Comparison of ENCODE assay signal across 19 cellular contexts in genomic region chr3:188233320-188233719, GRCh38.
DNase-seq lines count a peak whose midpoint lies in the region; ATAC-seq and TF ChIP-seq lines count a peak whose summit lies in the region.
"Had no signal": no experiment of that assay in that cellular context is flagged by ENCODE, and none has a peak within 500 bp of the region (broad histone marks: within the 10 kb centered on the region; RNA-seq: fewer than 3 reads in every experiment).

No MANE protein-coding gene starts in this region.

- no peaks in the 10 kb centered on the region for H3K9me3 Mint-ChIP-seq in glutamatergic neuron (ENCODE audit: unreplicated experiment)
- H3K9me3 Mint-ChIP-seq: neural progenitor cell; T-helper 1 cell treated with Interleukin-12 subunit alpha and Interleukin-12 subunit beta and Interleukin-4 antibody, amounts not matched to agents 30 μg/mL and 1 μg/mL, for 36 hours; WTC11 had no signal

- TF ChIP-seq EP300 in SK-N-SH (IDR thresholded peaks at IDR 0.05; ENCODE audit: borderline replicate concordance in 1 of 2, low read depth in 1 of 2, low read length in 1 of 2): peak in 1 of 2 experiments; percentile 71; a peak in 1 of 4 replicates

- H3K27me3 ChIP-seq in SK-N-SH (ENCODE audit: insufficient read depth) (no peaks in the 10 kb centered on the region), gastrocnemius medialis (no peaks in the 10 kb centered on the region)
- H3K27me3 ChIP-seq: foreskin keratinocyte, neural progenitor cell had no signal

- H3K4me2 ChIP-seq in SK-N-SH: peak overlapping the region; percentile 61
- H3K4me2 ChIP-seq: neural progenitor cell had no signal

- no peak overlapping the region for H2AFZ ChIP-seq in SK-N-SH (ENCODE audit: low read depth)
- H2AFZ ChIP-seq: neural progenitor cell had no signal

- POLR2A ChIA-PET in SK-N-SH (lab: Yijun Ruan, JAX): no interaction called here

- no peaks in the 10 kb centered on the region for H3K9me2 ChIP-seq in SK-N-SH

- H3K27ac Mint-ChIP-seq in glutamatergic neuron (ENCODE audit: unreplicated experiment): no peak overlapping the region
- H3K27ac Mint-ChIP-seq: memory B cell; neural progenitor cell; T-helper 1 cell treated with Interleukin-12 subunit alpha and Interleukin-12 subunit beta and Interleukin-4 antibody, amounts not matched to agents 30 μg/mL and 1 μg/mL, for 36 hours; WTC11 had no signal

- TF ChIP-seq RAD21 in SK-N-SH (IDR thresholded peaks at IDR 0.05; ENCODE audit: low read length): no peak

- in situ Hi-C loops in gastrocnemius medialis (cut with MboI; ENCODE audit: low sequenced_read_pairs in 4 of 4): loop anchor here in 1 of 4 donors (25.0 kb wide), 1 partner anchor 496 kb away; the partner anchor contains the start of gene BCL6

- H3K27me3 Mint-ChIP-seq in glutamatergic neuron (ENCODE audit: unreplicated experiment): peaks cover 2% of the 10 kb centered on the region

- ATAC-seq in gastrocnemius medialis: no peak
- ATAC-seq: foreskin keratinocyte, WTC11 had no signal

- peak overlapping the region in 1 of 2 experiments; percentile 89; a peak in 2 of 4 replicates for H3K27ac ChIP-seq in SK-N-SH (ENCODE audit: low read depth in 2 of 2, low read length in 1 of 2)
- peak overlapping the region; percentile 87 to 89 (median 88) for H3K27ac ChIP-seq in gastrocnemius medialis
- H3K27ac ChIP-seq: foreskin keratinocyte, neural progenitor cell had no signal

- H3K4me3 ChIP-seq in SK-N-SH (ENCODE audit: low read depth in 2 of 2, low read length in 1 of 2): no peak overlapping the region
- no peak overlapping the region for H3K4me3 ChIP-seq in fibroblast of mammary gland (ENCODE audit: control insufficient read depth, low read depth, low read length)
- H3K4me3 ChIP-seq in gastrocnemius medialis: no peak overlapping the region
- H3K4me3 ChIP-seq: neural progenitor cell had no signal

- TF ChIP-seq CTCF in SK-N-SH (IDR thresholded peaks at IDR 0.05) (no peak), fibroblast of mammary gland (conservative IDR thresholded peaks at IDR 0.05; ENCODE audit: control insufficient read depth, insufficient read depth, low read depth, low read length) (no peak), gastrocnemius medialis (IDR thresholded peaks at IDR 0.05 in 4 of 5, conservative IDR thresholded peaks at IDR 0.05 in 1 of 5) (no peak), glutamatergic neuron (IDR thresholded peaks at IDR 0.05; ENCODE audit: partially characterized antibody, unreplicated experiment) (no peak)

- no peaks in the 10 kb centered on the region for H3K36me3 Mint-ChIP-seq in glutamatergic neuron (ENCODE audit: unreplicated experiment)
- H3K36me3 Mint-ChIP-seq: WTC11 had no signal

- H3K36me3 ChIP-seq in SK-N-SH (replicated peaks in 1 of 2; ENCODE audit: control insufficient read depth in 1 of 2, insufficient read depth in 2 of 2, low read length in 1 of 2) (peaks cover 0 to 7% of the 10 kb centered on the region in 2 experiments), gastrocnemius medialis (no peaks in the 10 kb centered on the region)
- H3K36me3 ChIP-seq: neural progenitor cell had no signal

- H3K9me3 ChIP-seq in SK-N-SH (no peaks in the 10 kb centered on the region), gastrocnemius medialis (no peaks in the 10 kb centered on the region)

- H3K9ac ChIP-seq in SK-N-SH: peak overlapping the region; percentile 60; the same call in 1 of the 2 replicates
- H3K9ac ChIP-seq: neural progenitor cell had no signal

- TF ChIP-seq POLR2A in gastrocnemius medialis (IDR thresholded peaks at IDR 0.05) (no peak), erythroblast (IDR thresholded peaks at IDR 0.05; ENCODE audit: low read length) (no peak)

- no peaks in the 10 kb centered on the region for H3K4me1 Mint-ChIP-seq in glutamatergic neuron (ENCODE audit: low read depth, unreplicated experiment)

- H3K4me1 ChIP-seq in SK-N-SH (ENCODE audit: control insufficient read depth in 1 of 2, insufficient read depth in 2 of 2, low read depth in 1 of 2, low read length in 1 of 2) (peaks cover 0 to 16% of the 10 kb centered on the region in 2 experiments; a peak in 2 of 4 replicates), gastrocnemius medialis (peaks cover 20 to 56% of the 10 kb centered on the region in 2 donors)
- H3K4me1 ChIP-seq: neural progenitor cell had no signal

- H3K79me2 ChIP-seq in SK-N-SH (ENCODE audit: insufficient read depth): peaks cover 95% of the 10 kb centered on the region

- WGBS in SK-N-SH (ENCODE audit: low lambda C conversion rate): 10% methylated on average over 1 of the region's 1 CpG

- CTCF ChIA-PET in SK-N-SH (lab: Yijun Ruan, JAX): no interaction called here

- peaks cover 27% of the 10 kb centered on the region for H3F3A ChIP-seq in SK-N-SH (replicated peaks; ENCODE audit: insufficient read depth)

- intact Hi-C loops in gastrocnemius medialis (cut with DNase I; ENCODE audit: low total_unique reads): no loop called here

- DNase-seq in Daoy (ENCODE audit: low read depth): peak; percentile 29
- DNase-seq in SK-N-SH: no peak
- peak; percentile 75 for DNase-seq in fibroblast of mammary gland (ENCODE audit: low read depth)
- DNase-seq in gastrocnemius medialis: no peak
- DNase-seq in stimulated activated CD4-positive, alpha-beta T cell treated with anti-CD3 and anti-CD28 coated beads, Interleukin-4, amount 100 ng/mL, for 4 hours: no peak
- no peak for DNase-seq in activated gamma-delta T cell treated with Interleukin-2 at 50 U/mL for 16 hours
- no peak for DNase-seq in glutamatergic neuron
- no peak for DNase-seq in erythroblast (lab: John Stamatoyannopoulos, UW)
- DNase-seq: anterior cingulate cortex, COR-L47, foreskin keratinocyte, GDM1, NCI-H2107, NCI-H82, RPMI8226 had no signal

- peaks cover 17% of the 10 kb centered on the region for H4K20me1 ChIP-seq in SK-N-SH (ENCODE audit: insufficient read depth)

- H3K4me3 Mint-ChIP-seq in glutamatergic neuron (ENCODE audit: unreplicated experiment): no peak overlapping the region
- H3K4me3 Mint-ChIP-seq: memory B cell; neural progenitor cell; T-helper 1 cell treated with Interleukin-12 subunit alpha and Interleukin-12 subunit beta and Interleukin-4 antibody, amounts not matched to agents 30 μg/mL and 1 μg/mL, for 36 hours; WTC11 had no signal

TF ChIP-seq in SK-N-SH, 30 proteins besides CTCF, POLR2A, EP300 and RAD21 (continues in another document):
- TF ChIP-seq GABPA (IDR thresholded peaks at IDR 0.05; ENCODE audit: low read depth) (no peak), ELF1 (IDR thresholded peaks at IDR 0.05) (no peak), MXI1 (IDR thresholded peaks at IDR 0.05; ENCODE audit: low read depth, low read length) (no peak), IRF3 (IDR thresholded peaks at IDR 0.05; ENCODE audit: low read depth, low read length) (no peak), GATA2 (CRISPR knock-in tag; IDR thresholded peaks at IDR 0.05) (no peak), YY1 (IDR thresholded peaks at IDR 0.05; ENCODE audit: low read depth) (no peak), RXRA (IDR thresholded peaks at IDR 0.05; ENCODE audit: borderline replicate concordance, low read depth) (peak; percentile 36; the same call in 1 of the 2 replicates), FOSL2 (IDR thresholded peaks at IDR 0.05; ENCODE audit: borderline replicate concordance, low read depth) (peak; percentile 59; the same call in 1 of the 2 replicates), SMC3 (IDR thresholded peaks at IDR 0.05; ENCODE audit: low read depth, low read length) (no peak), SIN3A (IDR thresholded peaks at IDR 0.05; ENCODE audit: borderline replicate concordance, low read depth, low read length) (no peak), PBX3 (IDR thresholded peaks at IDR 0.05) (peak; percentile 87), MAX (IDR thresholded peaks at IDR 0.05; ENCODE audit: low read depth) (no peak), FOXJ3 (CRISPR knock-in tag; IDR thresholded peaks at IDR 0.05) (no peak), EZH2phosphoT487 (IDR thresholded peaks at IDR 0.05; ENCODE audit: borderline replicate concordance, low read depth) (no peak), RFX5 (IDR thresholded peaks at IDR 0.05; ENCODE audit: low read length) (no peak), FOXM1 (IDR thresholded peaks at IDR 0.05; ENCODE audit: low read depth) (no peak), RCOR1 (IDR thresholded peaks at IDR 0.05; ENCODE audit: low read length) (no peak), JUND (IDR thresholded peaks at IDR 0.05) (peak; percentile 81), TEAD4 (IDR thresholded peaks at IDR 0.05; ENCODE audit: borderline replicate concordance, insufficient read depth) (0 out of 2 replicates have a peak, but pooled peaks have one; percentile 43), CHD2 (IDR thresholded peaks at IDR 0.05; ENCODE audit: low read length, partially characterized antibody) (no peak)

Comparison
In these comparisons a context has a peak if more than half of its experiments do, and no peak if none do; other contexts are left out.
1. DNase-seq: peak in Daoy (single experiment) and fibroblast of mammary gland (single experiment); none in SK-N-SH (single experiment), gastrocnemius medialis (0 of 2), stimulated activated CD4-positive, alpha-beta T cell treated with anti-CD3 and anti-CD28 coated beads, Interleukin-4, amount 100 ng/mL, for 4 hours (0 of 2), activated gamma-delta T cell treated with Interleukin-2 at 50 U/mL for 16 hours (single experiment), glutamatergic neuron (single experiment) and erythroblast (0 of 2).